ENCODE assay signal across 8 cellular contexts in genomic region chr19:18833141-18833476, GRCh38. TPM values are rescaled to one million over a fixed set of nuclear protein-coding genes. Genes with fewer than 3 reads are reported as not detected.
DNase-seq lines count a peak whose midpoint lies in the region; ATAC-seq and TF ChIP-seq lines count a peak whose summit lies in the region.

No MANE protein-coding gene starts in this region.

- H3K27ac Mint-ChIP-seq in chondrocyte (ENCODE audit: unreplicated experiment) (peak overlapping the region; percentile 84), natural killer cell (peak overlapping the region; percentile 89 to 91)

- intact Hi-C loops in natural killer cell (cut with micrococcal nuclease): loop anchor here (5.0 kb wide), 1 partner anchor 311 kb away; the partner anchor contains the start of gene ELL

- H3K9me3 Mint-ChIP-seq in chondrocyte (ENCODE audit: low read depth): no peaks in the 10 kb centered on the region
- no peaks in the 10 kb centered on the region for H3K9me3 Mint-ChIP-seq in natural killer cell

- H3K4me1 Mint-ChIP-seq in chondrocyte (ENCODE audit: low read depth) (peaks cover 41% of the 10 kb centered on the region), natural killer cell (peaks cover 49 to 50% of the 10 kb centered on the region in 2 donors)

- peak; percentile 7 for DNase-seq in CD1c-positive myeloid dendritic cell (ENCODE audit: extremely low spot score)
- no peak for DNase-seq in chondrocyte (ENCODE audit: low spot score)
- no peak for DNase-seq in natural killer cell
- DNase-seq in NCI-H1048 (lab: John Stamatoyannopoulos, UW): no peak

- H3K4me3 Mint-ChIP-seq in chondrocyte (ENCODE audit: unreplicated experiment): peak overlapping the region; percentile 88
- H3K4me3 Mint-ChIP-seq in natural killer cell: peak overlapping the region; percentile 93

- peak overlapping the region; percentile 96 for H3K4me2 ChIP-seq in KMS-11

- TF ChIP-seq CTCF in KMS-11 (conservative IDR thresholded peaks at IDR 0.05; ENCODE audit: low read depth, low read length): no peak
- no peak for TF ChIP-seq CTCF in chondrocyte (IDR thresholded peaks at IDR 0.05)
- TF ChIP-seq CTCF in natural killer cell (IDR thresholded peaks at IDR 0.05): no peak

- H3K36me3 Mint-ChIP-seq in chondrocyte (ENCODE audit: low read depth): peaks cover 5% of the 10 kb centered on the region
- no peaks in the 10 kb centered on the region for H3K36me3 Mint-ChIP-seq in natural killer cell

- no peak for ATAC-seq in natural killer cell
- no peak for ATAC-seq in HG02840 (IDR thresholded peaks at IDR 0.05; ENCODE audit: low FRiP score, unreplicated experiment)
- ATAC-seq in GM18511 (IDR thresholded peaks at IDR 0.05; ENCODE audit: unreplicated experiment): no peak
- ATAC-seq in GM21737 (IDR thresholded peaks at IDR 0.05; ENCODE audit: unreplicated experiment): no peak

- peak overlapping the region; percentile 51; the same call in 1 of the 2 replicates for H3K27ac ChIP-seq in KMS-11

- 0 out of 2 replicates have a peak, but pooled peaks cover 8% of the 10 kb centered on the region for H3K36me3 ChIP-seq in KMS-11 (ENCODE audit: insufficient read depth)

- H4K20me1 ChIP-seq in KMS-11 (ENCODE audit: insufficient read depth): peaks cover 51% of the 10 kb centered on the region

- H3K4me3 ChIP-seq in KMS-11 (IDR thresholded peaks at IDR 0.05; ENCODE audit: insufficient read depth, low read depth, low read length): no peak overlapping the region

- H3K27me3 Mint-ChIP-seq in chondrocyte (ENCODE audit: low read depth) (no peaks in the 10 kb centered on the region), natural killer cell (ENCODE audit: low read depth in 2 of 2) (no peaks in the 10 kb centered on the region)

- H3K27me3 ChIP-seq in KMS-11 (ENCODE audit: insufficient read depth, low read depth): no peaks in the 10 kb centered on the region

- no peak overlapping the region for H2AFZ ChIP-seq in KMS-11 (ENCODE audit: low read depth)

- H3K79me2 ChIP-seq in KMS-11 (ENCODE audit: insufficient read depth, low read depth): peaks cover 62% of the 10 kb centered on the region

- peaks cover 49% of the 10 kb centered on the region for H3K4me1 ChIP-seq in KMS-11 (ENCODE audit: low read depth, poor library complexity, severe bottlenecking)

- peak overlapping the region; percentile 95 for H3K9ac ChIP-seq in KMS-11

RNA-seq across cellular contexts. Expression of gene UPF1, which starts 1.4 kb away (rescaled TPM):
- total RNA-seq in chondrocyte (38.6 to 45.3 TPM (median 40.4 TPM) in 3 replicates), natural killer cell (100 to 1,000 TPM; 123 to 140 (median 138) TPM)

RNA-seq across cellular contexts. Expression of gene COMP, which starts 42.0 kb away (rescaled TPM):
- total RNA-seq in chondrocyte (10.6 to 17.2 TPM (median 14.5 TPM) in 3 replicates), natural killer cell (not detected)

Comparison
In these comparisons a context has a peak if more than half of its experiments do, and no peak if none do; other contexts are left out.
1. RNA of gene COMP, which starts 42.0 kb away (total RNA-seq): 10.6 to 17.2 TPM in chondrocyte; not detected in natural killer cell; every median in the first group is over 10 times any median in the second.